ENCODE assay signal across 11 cellular contexts in the genomic region with DNA sequence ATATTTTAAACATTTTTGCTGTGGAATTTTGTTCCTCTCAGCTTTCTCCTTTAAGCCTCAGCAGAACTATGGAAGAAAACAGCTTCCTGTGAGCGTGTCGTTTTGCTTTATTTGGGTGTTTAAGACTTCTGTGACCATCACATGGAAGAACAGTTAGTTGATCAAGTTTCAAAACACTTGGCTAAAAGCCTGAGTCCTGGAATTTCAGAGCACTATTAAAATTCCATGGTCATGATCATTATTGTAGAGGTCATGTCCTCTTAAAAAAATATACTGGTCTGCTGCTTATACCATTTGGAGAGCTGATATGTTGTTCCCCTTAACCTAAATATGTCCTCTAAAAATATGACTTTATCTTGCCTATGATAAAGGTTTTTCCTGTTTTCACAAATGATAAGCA. TPM values are rescaled to one million over a fixed set of nuclear protein-coding genes. Genes with fewer than 3 reads are reported as not detected.
DNase-seq lines count a peak whose midpoint lies in the region; ATAC-seq and TF ChIP-seq lines count a peak whose summit lies in the region.
"Had no signal": no experiment of that assay in that cellular context is flagged by ENCODE, and none has a peak within 500 bp of the region (broad histone marks: within the 10 kb centered on the region; RNA-seq: fewer than 3 reads in every experiment).

No MANE protein-coding gene starts in this region.

- peak in 1 of 2 donors; percentile 56 for TF ChIP-seq POLR2A in thyroid gland (IDR thresholded peaks at IDR 0.05)

- no peak overlapping the region for H3K4me3 ChIP-seq in thyroid gland (replicated peaks in 1 of 3)

- no peak for ATAC-seq in GM19467 (IDR thresholded peaks at IDR 0.05; ENCODE audit: unreplicated experiment)
- no peak for ATAC-seq in GM19324 (IDR thresholded peaks at IDR 0.05; ENCODE audit: low FRiP score, unreplicated experiment)

- WGBS in thyroid gland, 2 donors, result 15 to 19% methylated on average over 2 of the region's 2 CpGs

- no peak for TF ChIP-seq CTCF in thyroid gland (IDR thresholded peaks at IDR 0.05)

- peak overlapping the region; percentile 86 to 96 (median 88) for H3K27ac ChIP-seq in thyroid gland
- H3K27ac ChIP-seq: 22Rv1 had no signal

- peak; percentile 6 for DNase-seq in DMS 273 (lab: John Stamatoyannopoulos, UW; ENCODE audit: unreplicated experiment)
- no peak for DNase-seq in DMS 273 treated with DMSO at 0.1 percent for 48 hours (lab: John Stamatoyannopoulos, UW)
- DNase-seq in T1000 (lab: John Stamatoyannopoulos, UW), result peak; percentile 18
- peak; percentile 67 for DNase-seq in glomerular visceral epithelial cell (ENCODE audit: extremely low spot score)
- DNase-seq in thyroid gland, result no peak
- DNase-seq in activated gamma-delta T cell (lab: John Stamatoyannopoulos, UW), result no peak
- DNase-seq: NCI-H69, posterior cingulate gyrus had no signal

- H3K36me3 ChIP-seq in thyroid gland, result no peaks in the 10 kb centered on the region

- H3K27me3 ChIP-seq in thyroid gland, result no peaks in the 10 kb centered on the region

- H3K4me1 ChIP-seq in thyroid gland, result peaks cover 20 to 27% of the 10 kb centered on the region in 2 donors

- intact Hi-C loops in thyroid gland (cut with DNase I), result no loop called here

- H3K9me3 ChIP-seq in thyroid gland, result no peaks in the 10 kb centered on the region

RNA-seq across cellular contexts. Expression of a gene that starts 12.6 kb away (rescaled TPM):
- 10 to 100 TPM; 55.5 to 92.8 (median 79.2) TPM for total RNA-seq in thyroid gland

Comparison
In these comparisons a context has a peak if more than half of its experiments do, and no peak if none do; other contexts are left out.
1. DNase-seq: peak in DMS 273 (single experiment), T1000 (single experiment) and glomerular visceral epithelial cell (single experiment); none in DMS 273 treated with DMSO at 0.1 percent for 48 hours (single experiment), thyroid gland (0 of 2) and activated gamma-delta T cell (single experiment).